ENCODE assay signal across 2 cellular contexts in the genomic region with DNA sequence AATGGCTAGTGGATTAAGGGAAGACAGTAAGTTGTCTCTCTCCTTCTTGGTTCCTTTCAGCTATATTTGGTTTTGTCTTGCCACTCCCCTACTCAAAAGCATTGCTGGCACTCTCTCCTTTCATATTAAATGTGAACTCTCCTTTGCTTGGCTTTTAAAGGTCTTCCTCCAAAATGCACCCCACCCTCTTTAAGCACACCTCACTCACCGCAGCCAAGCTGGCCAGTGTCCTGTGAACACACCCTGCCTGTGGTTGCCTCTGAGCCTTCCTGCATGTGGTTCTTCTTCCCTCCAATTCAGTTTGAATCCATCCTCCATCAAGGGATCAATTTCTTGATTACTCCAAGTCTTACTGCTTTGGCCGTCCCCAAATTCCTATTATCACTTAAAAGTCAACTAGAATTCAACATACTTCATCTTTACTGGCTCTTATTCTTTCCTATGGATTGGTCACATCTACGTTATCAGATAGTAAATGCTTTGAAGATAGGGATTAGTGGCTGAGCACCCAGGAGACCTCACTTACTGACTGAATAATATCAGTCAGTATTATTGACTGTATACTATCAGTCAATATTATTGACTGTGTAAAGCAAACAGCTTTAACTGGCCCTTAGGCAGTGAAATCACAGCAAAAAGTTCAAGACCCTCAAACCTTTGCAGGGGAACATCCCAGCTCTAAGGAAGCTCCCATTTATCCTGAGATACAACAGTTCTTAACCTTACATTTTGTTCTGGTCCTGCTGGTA.
TF ChIP-seq lines count a peak whose summit lies in the region.

No MANE protein-coding gene starts in this region.

TF ChIP-seq in GM23338, 12 proteins besides CTCF, POLR2A, EP300 and RAD21 (continued from another document):
- TF ChIP-seq REST (IDR thresholded peaks at IDR 0.05; ENCODE audit: unreplicated experiment) (no peak), NANOG (IDR thresholded peaks at IDR 0.05; ENCODE audit: borderline replicate concordance) (no peak), ZNF331 (CRISPR knock-in tag; IDR thresholded peaks at IDR 0.05; ENCODE audit: low read depth) (no peak)

TF ChIP-seq in SK-N-SH, 30 proteins besides CTCF, POLR2A, EP300 and RAD21 (continued from another document):
- TF ChIP-seq USF1 (IDR thresholded peaks at IDR 0.05; ENCODE audit: borderline replicate concordance, low read depth) (no peak), TAF1 (IDR thresholded peaks at IDR 0.05; ENCODE audit: borderline replicate concordance, low read depth, low read length) (no peak), ELF1 (IDR thresholded peaks at IDR 0.05) (no peak), RXRA (IDR thresholded peaks at IDR 0.05; ENCODE audit: borderline replicate concordance, low read depth) (no peak), YY1 (IDR thresholded peaks at IDR 0.05; ENCODE audit: low read depth) (no peak)
